In genomic region chr1:32717503-32717902, GRCh38 we compare ENCODE assay signal across 31 cellular contexts. TPM values are rescaled to one million over a fixed set of nuclear protein-coding genes. Genes with fewer than 3 reads are reported as not detected.
DNase-seq lines count a peak whose midpoint lies in the region; ATAC-seq, FAIRE-seq and TF ChIP-seq lines count a peak whose summit lies in the region.
"Had no signal": no experiment of that assay in that cellular context is flagged by ENCODE, and none has a peak within 500 bp of the region (broad histone marks: within the 10 kb centered on the region; RNA-seq: fewer than 3 reads in every experiment).

No MANE protein-coding gene starts in this region.

- H4K20me1 ChIP-seq in HepG2 (ENCODE audit: insufficient read depth, low read length) = no peaks in the 10 kb centered on the region

- no TSS peak for BruUV-seq in HepG2 (replicated peaks; lab: Mats Ljungman, UMichigan)

- H3K9me3 ChIP-seq in HepG2 (ENCODE audit: low read length) = no peaks in the 10 kb centered on the region
- no peaks in the 10 kb centered on the region for H3K9me3 ChIP-seq in right lobe of liver
- H3K9me3 ChIP-seq in SJSA1 (replicated peaks) = no peaks in the 10 kb centered on the region
- H3K9me3 ChIP-seq in mucosa of stomach (ENCODE audit: control insufficient read depth, low read length) = no peaks in the 10 kb centered on the region

- H3K9ac ChIP-seq in HepG2 (ENCODE audit: insufficient read depth, low read depth, low read length) (no peak overlapping the region), mucosa of stomach (ENCODE audit: low read length) (peak overlapping the region; percentile 59)
- H3K9ac ChIP-seq: GM23248 had no signal

- H3K4me3 ChIP-seq in HepG2 (replicated peaks in 1 of 3; ENCODE audit: insufficient read depth in 1 of 3, low read depth in 2 of 3, low read length in 3 of 3) (peak overlapping the region; percentile 25 to 66 (median 37); a peak in 5 of 6 replicates), right lobe of liver (no peak overlapping the region), SJSA1 (no peak overlapping the region), mucosa of stomach (ENCODE audit: low read length) (no peak overlapping the region), foreskin fibroblast (ENCODE audit: low read depth in 1 of 2, low read length in 2 of 2) (no peak overlapping the region)
- H3K4me3 ChIP-seq: coronary artery, GM12878, GM23248 had no signal

- 14% methylated on average over 4 of the region's 4 CpGs for WGBS in HepG2 (ENCODE audit: low lambda C conversion rate)
- 86% methylated on average over 1 of the region's 4 CpGs for WGBS in right lobe of liver (ENCODE audit: insufficient coverage, low coverage, low lambda C conversion rate, missing lambda C conversion rate)

- no peaks in the 10 kb centered on the region for H3K79me2 ChIP-seq in HepG2 (ENCODE audit: insufficient read depth, low read length)

- H3K36me3 ChIP-seq in HepG2 (replicated peaks in 1 of 2; ENCODE audit: control insufficient read depth in 1 of 2, insufficient read depth in 2 of 2, low read length in 2 of 2) (no peaks in the 10 kb centered on the region), right lobe of liver (no peaks in the 10 kb centered on the region), SJSA1 (peaks cover 4% of the 10 kb centered on the region; the same call in 1 of the 2 replicates), mucosa of stomach (ENCODE audit: control insufficient read depth, insufficient read depth, low read length) (no peaks in the 10 kb centered on the region)

- H3K4me2 ChIP-seq in HepG2 (ENCODE audit: low read depth, low read length) = peak overlapping the region; percentile 88

- POLR2A ChIA-PET in HepG2 (lab: Yijun Ruan, JAX) = interaction anchor here (0.7 to 2.3 kb wide), 9 partner anchors 11 to 41 kb away, joined by 3 to 9 read pairs (median 4); no protein-coding TSS in a partner anchor

- TF ChIP-seq EP300 in HepG2 (IDR thresholded peaks at IDR 0.05; ENCODE audit: low read depth in 2 of 2, low read length in 2 of 2) (no peak), HepG2 (CRISPR knock-in tag; IDR thresholded peaks at IDR 0.05; ENCODE audit: borderline replicate concordance) (no peak)

- in situ Hi-C loops in HepG2 (cut with HindIII; ENCODE audit: extremely low pct_ligation_motif_present, low pct_unique_long_range_greater_than_20kb) = no loop called here

- DNase-seq in HepG2 (ENCODE audit: low spot score) = no peak
- no peak for DNase-seq in right lobe of liver
- DNase-seq in SJSA1 (ENCODE audit: low read depth in 1 of 2, low spot score in 2 of 2) = no peak
- no peak for DNase-seq in foreskin fibroblast
- no peak for DNase-seq in COLO668 (lab: John Stamatoyannopoulos, UW; ENCODE audit: unreplicated experiment)
- DNase-seq: activated CD4-positive, alpha-beta T cell treated with anti-CD3 and anti-CD28 coated beads, Interleukin-2, amount 50 U/mL, for 48 hours; activated naive CD4-positive, alpha-beta T cell; activated naive CD8-positive, alpha-beta T cell treated with anti-CD3 and anti-CD28 coated beads, Interleukin-2, amount 50 U/mL, for 24 hours; activated T-cell treated with anti-CD3 and anti-CD28 coated beads, Interleukin-2, amount 50 U/mL, for 48 hours; caudate nucleus; effector CD8-positive, alpha-beta T cell; GM23248; islet precursor cell; midbrain; naive thymus-derived CD4-positive, alpha-beta T cell; NCI-H1048; NCI-H1694; NCI-H446 treated with DMSO at 0.1 percent for 48 hours; NCI-H774; occipital lobe; stimulated activated CD4-positive, alpha-beta T cell treated with anti-CD3 and anti-CD28 coated beads, Interleukin-15, amount 100 ng/mL, for 24 hours; substantia nigra; T-helper 1 cell had no signal

- H2AFZ ChIP-seq in HepG2 (ENCODE audit: low read length) = no peak overlapping the region
- H2AFZ ChIP-seq: GM23248 had no signal

- TF ChIP-seq CTCF in HepG2 (CRISPR knock-in tag; IDR thresholded peaks at IDR 0.05) (no peak), right lobe of liver (IDR thresholded peaks at IDR 0.05) (no peak), foreskin fibroblast (IDR thresholded peaks at IDR 0.05; ENCODE audit: low read depth, low read length) (no peak)

- intact Hi-C loops in HepG2 (cut with micrococcal nuclease; ENCODE audit: unreplicated experiment) = loop anchor here (5.0 to 10.0 kb wide), 2 partner anchors 45 to 157 kb away; partner anchors contain the start of gene FNDC5
- intact Hi-C loops in right lobe of liver (cut with DNase I) = no loop called here

- CTCF ChIA-PET in HepG2 (lab: Yijun Ruan, JAX; ENCODE audit: low intra/inter-chr PET ratio, low total read pairs) = no interaction called here

- H3K4me1 ChIP-seq in HepG2 (ENCODE audit: insufficient read depth, low read length) (peaks cover 91% of the 10 kb centered on the region), right lobe of liver (peaks cover 0 to 4% (median 0%) of the 10 kb centered on the region in 4 donors), SJSA1 (replicated peaks) (peaks cover 76% of the 10 kb centered on the region), mucosa of stomach (ENCODE audit: control insufficient read depth, insufficient read depth, low read length) (peaks cover 40% of the 10 kb centered on the region)

- TF ChIP-seq RAD21 in HepG2 (CRISPR knock-in tag; IDR thresholded peaks at IDR 0.05) = no peak

- H3K27ac ChIP-seq in HepG2 (ENCODE audit: extremely low read length, insufficient read depth, low read length) (no peak overlapping the region), right lobe of liver (no peak overlapping the region), SJSA1 (peak overlapping the region; percentile 69)
- H3K27ac ChIP-seq: coronary artery, GM23248 had no signal

- no peak for ATAC-seq in HepG2
- no peak for ATAC-seq in right lobe of liver
- ATAC-seq in HG02678 (IDR thresholded peaks at IDR 0.05; ENCODE audit: unreplicated experiment) = no peak
- ATAC-seq in HG03196 (IDR thresholded peaks at IDR 0.05; ENCODE audit: unreplicated experiment) = no peak
- ATAC-seq: activated naive CD8-positive, alpha-beta T cell treated with anti-CD3 and anti-CD28 coated beads, Interleukin-2, amount 50 U/mL, for 24 hours; naive thymus-derived CD4-positive, alpha-beta T cell; stimulated activated memory B cell treated with anti-CD40 and anti-IgM and Interleukin-4, amounts not matched to agents 10 μg/mL and 1 μg/mL and 100 μg/mL, for 72 hours had no signal

- no peak for FAIRE-seq in HepG2 (lab: Jason Lieb, UNC)
- FAIRE-seq: astrocyte, GM19239 had no signal

- no peaks in the 10 kb centered on the region for H3K27me3 ChIP-seq in HepG2 (ENCODE audit: control insufficient read depth in 1 of 2, insufficient read depth in 2 of 2, low read length in 2 of 2)
- H3K27me3 ChIP-seq in right lobe of liver = no peaks in the 10 kb centered on the region
- H3K27me3 ChIP-seq in SJSA1 (replicated peaks) = no peaks in the 10 kb centered on the region
- H3K27me3 ChIP-seq in mucosa of stomach (ENCODE audit: control insufficient read depth, insufficient read depth, low read length) = no peaks in the 10 kb centered on the region

- TF ChIP-seq POLR2A in HepG2 (IDR thresholded peaks at IDR 0.05; ENCODE audit: insufficient read depth in 1 of 2, low read depth in 2 of 2, low read length in 2 of 2) (no peak), right lobe of liver (IDR thresholded peaks at IDR 0.05) (no peak)

TF ChIP-seq in HepG2, 621 proteins besides CTCF, POLR2A, EP300 and RAD21 (continues in another document):
- TF ChIP-seq BORCS8-MEF2B (CRISPR knock-in tag; IDR thresholded peaks at IDR 0.05) = no peak
- TF ChIP-seq SALL2 (CRISPR knock-in tag; IDR thresholded peaks at IDR 0.05) = 0 out of 2 replicates have a peak, but pooled peaks have one; percentile 4
- TF ChIP-seq, protein P1, sequence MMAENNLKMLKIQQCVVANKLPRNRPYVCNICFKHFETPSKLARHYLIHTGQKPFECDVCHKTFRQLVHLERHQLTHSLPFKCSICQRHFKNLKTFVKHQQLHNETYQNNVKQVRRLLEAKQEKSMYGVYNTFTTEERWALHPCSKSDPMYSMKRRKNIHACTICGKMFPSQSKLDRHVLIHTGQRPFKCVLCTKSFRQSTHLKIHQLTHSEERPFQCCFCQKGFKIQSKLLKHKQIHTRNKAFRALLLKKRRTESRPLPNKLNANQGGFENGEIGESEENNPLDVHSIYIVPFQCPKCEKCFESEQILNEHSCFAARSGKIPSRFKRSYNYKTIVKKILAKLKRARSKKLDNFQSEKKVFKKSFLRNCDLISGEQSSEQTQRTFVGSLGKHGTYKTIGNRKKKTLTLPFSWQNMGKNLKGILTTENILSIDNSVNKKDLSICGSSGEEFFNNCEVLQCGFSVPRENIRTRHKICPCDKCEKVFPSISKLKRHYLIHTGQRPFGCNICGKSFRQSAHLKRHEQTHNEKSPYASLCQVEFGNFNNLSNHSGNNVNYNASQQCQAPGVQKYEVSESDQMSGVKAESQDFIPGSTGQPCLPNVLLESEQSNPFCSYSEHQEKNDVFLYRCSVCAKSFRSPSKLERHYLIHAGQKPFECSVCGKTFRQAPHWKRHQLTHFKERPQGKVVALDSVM (CRISPR knock-in tag; IDR thresholded peaks at IDR 0.05) = peak; percentile 96
- TF ChIP-seq ZNF460 (CRISPR knock-in tag; IDR thresholded peaks at IDR 0.05; ENCODE audit: borderline replicate concordance) = peak; percentile 69; the same call in 1 of the 2 replicates

RNA-seq across cellular contexts. Expression of gene SYNC, which starts 14.9 kb away (rescaled TPM):
- total RNA-seq in HepG2 (2016; rRNA removed; fragmentation: Illumina TruSeq; extraction: Trizol) (5.4 and 7.2 TPM in 2 replicates), right lobe of liver (1 to 10 TPM in 1 of 6 experiments, under 1 TPM in 5; 0.29 to 2.1 (median 0.44) TPM)
- 4.9 and 5.4 TPM in 2 replicates for total RNA-seq in HepG2 (2016; cell fraction: cytosol; rRNA removed; fragmentation: Illumina TruSeq; extraction: Trizol; ENCODE audit: low read depth)
- total RNA-seq in HepG2 (2016; cell fraction: insoluble cytoplasmic fraction; rRNA removed; fragmentation: Illumina TruSeq; extraction: Trizol) = 5.3 and 8.1 TPM in 2 replicates
- total RNA-seq in HepG2 (2016; cell fraction: membrane; rRNA removed; fragmentation: Illumina TruSeq; extraction: Trizol) = 9.5 and 9.8 TPM in 2 replicates
- 2.3 TPM in 2 replicates for total RNA-seq in HepG2 (2016; cell fraction: nucleus; rRNA removed; fragmentation: Illumina TruSeq; extraction: Trizol)
- 2.1 and 2.4 TPM in 2 replicates for polyA plus RNA-seq in HepG2 (2011; rRNA removed)
- polyA plus RNA-seq in HepG2 (2011; cell fraction: cytosol; rRNA removed) = 1.5 and 1.8 TPM in 2 replicates
- polyA plus RNA-seq in HepG2 (2011; cell fraction: nucleus; rRNA removed) = 0.77 and 1.0 TPM in 2 replicates
- 0.56 and 0.93 TPM in 2 replicates for polyA plus RNA-seq in HepG2 (2012)
- 5.2 and 6.1 TPM in 2 replicates for polyA plus RNA-seq in HepG2 (2016; cell fraction: cytosol; fragmentation: Illumina TruSeq; extraction: Trizol; ENCODE audit: low read depth)
- polyA plus RNA-seq in HepG2 (2016; cell fraction: insoluble cytoplasmic fraction; fragmentation: Illumina TruSeq; extraction: Trizol; ENCODE audit: low read depth) = 6.7 and 6.9 TPM in 2 replicates
- 7.6 and 7.9 TPM in 2 replicates for polyA plus RNA-seq in HepG2 (2016; cell fraction: membrane; fragmentation: Illumina TruSeq; extraction: Trizol; ENCODE audit: low read depth)
- 2.5 and 2.7 TPM in 2 replicates for polyA plus RNA-seq in HepG2 (2016; cell fraction: nucleus; fragmentation: Illumina TruSeq; extraction: Trizol; ENCODE audit: insufficient read depth, low read depth)
- polyA minus RNA-seq in HepG2 (2011; rRNA and poly(A)+ RNA removed; ENCODE audit: low replicate concordance) = 0.74 and 6.6 TPM in 2 replicates
- polyA minus RNA-seq in HepG2 (2011; cell fraction: cytosol; rRNA and poly(A)+ RNA removed) = 1.2 and 1.5 TPM in 2 replicates
- 1.7 and 1.9 TPM in 2 replicates for polyA minus RNA-seq in HepG2 (2011; cell fraction: nucleus; rRNA and poly(A)+ RNA removed)
- 167 and 209 TPM in 2 replicates for total RNA-seq in SJSA1 (2014; rRNA removed; shearing (Covaris generic))
- total RNA-seq: naive thymus-derived CD4-positive, alpha-beta T cell had no signal
- polyA plus RNA-seq: naive thymus-derived CD4-positive, alpha-beta T cell had no signal

Comparison
In these comparisons a context has a peak if more than half of its experiments do, and no peak if none do; other contexts are left out.
1. H3K4me3 ChIP-seq: peak in HepG2 (3 of 3); none in right lobe of liver (0 of 3), SJSA1 (single experiment), mucosa of stomach (single experiment) and foreskin fibroblast (0 of 2).
2. RNA of gene SYNC, which starts 14.9 kb away (total RNA-seq): 167 to 209 TPM in SJSA1; 2.3 to 9.8 TPM in HepG2 and 0.29 to 2.1 TPM in right lobe of liver; every median in the first group is over 10 times any median in the second.